ENCODE assay signal across 24 cellular contexts in genomic region chr9:133063159-133063499, GRCh38. TPM values are rescaled to one million over a fixed set of nuclear protein-coding genes. Genes with fewer than 3 reads are reported as not detected.
"Had no signal": no experiment of that assay in that cellular context is flagged by ENCODE, and none has a peak within 500 bp of the region (broad histone marks: within the 10 kb centered on the region; RNA-seq: fewer than 3 reads in every experiment).

No MANE protein-coding gene starts in this region.

- H3K27me3 Mint-ChIP-seq: activated CD4-positive, alpha-beta memory T cell treated with anti-CD3 and anti-CD28 coated beads for 36 hours; activated CD4-positive, alpha-beta T cell treated with anti-CD3 and anti-CD28 coated beads, Interleukin-2, amount 10 ng/mL, durations not matched to agents 24 days and 14 days; activated naive CD8-positive, alpha-beta T cell treated with anti-CD3 and anti-CD28 coated beads, Interleukin-2, amount 50 U/mL, for 24 hours; brain; central memory CD8-positive, alpha-beta T cell; IgD-negative memory B cell; T-helper 17 cell had no signal

- H3K4me1 ChIP-seq: ascending aorta had no signal

- H3K4me3 Mint-ChIP-seq: activated CD4-positive, alpha-beta memory T cell treated with anti-CD3 and anti-CD28 coated beads for 36 hours; activated CD4-positive, alpha-beta T cell treated with anti-CD3 and anti-CD28 coated beads, Interleukin-2, amount 10 ng/mL, durations not matched to agents 24 days and 14 days; activated naive CD8-positive, alpha-beta T cell treated with anti-CD3 and anti-CD28 coated beads, Interleukin-2, amount 50 U/mL, for 24 hours; brain; central memory CD8-positive, alpha-beta T cell; IgD-negative memory B cell; T-helper 17 cell had no signal

- ATAC-seq: activated naive CD4-positive, alpha-beta T cell treated with anti-CD3 and anti-CD28 coated beads, Interleukin-2, amount 50 U/mL, for 72 hours; activated naive CD8-positive, alpha-beta T cell treated with anti-CD3 and anti-CD28 coated beads, Interleukin-2, amount 50 U/mL, for 24 hours; T-helper 17 cell had no signal

- H3K36me3 Mint-ChIP-seq: brain had no signal

- H3K9me3 Mint-ChIP-seq: activated CD4-positive, alpha-beta memory T cell treated with anti-CD3 and anti-CD28 coated beads for 36 hours; activated CD4-positive, alpha-beta T cell treated with anti-CD3 and anti-CD28 coated beads, Interleukin-2, amount 10 ng/mL, durations not matched to agents 24 days and 14 days; activated naive CD4-positive, alpha-beta T cell treated with anti-CD3 and anti-CD28 coated beads, Interleukin-2, amount 50 U/mL, for 72 hours; activated naive CD8-positive, alpha-beta T cell treated with anti-CD3 and anti-CD28 coated beads, Interleukin-2, amount 50 U/mL, for 24 hours; brain; central memory CD8-positive, alpha-beta T cell; IgD-negative memory B cell had no signal

- H3K9ac ChIP-seq: KMS-11 had no signal

- H3K27ac Mint-ChIP-seq: activated CD4-positive, alpha-beta memory T cell treated with anti-CD3 and anti-CD28 coated beads for 36 hours; activated CD4-positive, alpha-beta T cell treated with anti-CD3 and anti-CD28 coated beads, Interleukin-2, amount 10 ng/mL, durations not matched to agents 24 days and 14 days; activated naive CD8-positive, alpha-beta T cell treated with anti-CD3 and anti-CD28 coated beads, Interleukin-2, amount 50 U/mL, for 24 hours; IgD-negative memory B cell; T-helper 17 cell had no signal

- H3K36me3 ChIP-seq: Peyer's patch had no signal

- DNase-seq: activated CD4-positive, alpha-beta memory T cell treated with anti-CD3 and anti-CD28 coated beads for 36 hours; activated CD4-positive, alpha-beta T cell treated with anti-CD3 and anti-CD28 coated beads, Interleukin-2, amount 10 ng/mL, durations not matched to agents 24 days and 14 days; activated CD4-positive, CD25-positive, alpha-beta regulatory T cell treated with anti-CD3 and anti-CD28 coated beads, Interleukin-2, amount 50 U/mL, for 72 hours; activated CD8-positive, alpha-beta memory T cell treated with anti-CD3 and anti-CD28 coated beads, Interleukin-2, amount 50 U/mL, for 48 hours; activated naive CD4-positive, alpha-beta T cell; activated naive CD8-positive, alpha-beta T cell treated with anti-CD3 and anti-CD28 coated beads, Interleukin-2, amount 50 U/mL, for 24 hours; activated T-cell treated with anti-CD3 and anti-CD28 coated beads, Interleukin-2, amount 50 U/mL, for 1 hour; amniotic stem cell; MM.1S; NCI-H1105; NCI-H1436; NCI-H187; NCI-H2081; NCI-H69; NK-92 treated with Interleukin-12 subunit alpha and Interleukin-12 subunit beta, amount 100 ng/mL, for 24 hours; Peyer's patch; SHP77 treated with DMSO at 0.1 percent for 48 hours; T-helper 17 cell had no signal

- H3K9me3 ChIP-seq: ascending aorta, Peyer's patch had no signal

- H3K27ac ChIP-seq: ascending aorta, KMS-11, Peyer's patch had no signal

- H3K4me3 ChIP-seq: ascending aorta, Peyer's patch had no signal

RNA-seq across cellular contexts. Expression of gene CEL, which starts 1.3 kb away (rescaled TPM):
- total RNA-seq: ascending aorta had no signal
- polyA plus RNA-seq: IgD-negative memory B cell had no signal
